13 cellular contexts compared by ENCODE assay signal in genomic region chr16:73050115-73051099, GRCh38. TPM values are rescaled to one million over a fixed set of nuclear protein-coding genes. Genes with fewer than 3 reads are reported as not detected.
A peak's percentile ranks its signal among the peaks of the same experiment; 100 is the strongest.
DNase-seq lines count a peak whose midpoint lies in the region; ATAC-seq, FAIRE-seq and TF ChIP-seq lines count a peak whose summit lies in the region.
"Had no signal": no experiment of that assay in that cellular context is flagged by ENCODE, and none has a peak within 500 bp of the region (broad histone marks: within the 10 kb centered on the region; RNA-seq: fewer than 3 reads in every experiment).

No MANE protein-coding gene starts in this region.

- H3K4me1 Mint-ChIP-seq in activated naive CD8-positive, alpha-beta T cell treated with anti-CD3 and anti-CD28 coated beads for 36 hours = peaks cover 4% of the 10 kb centered on the region
- peaks cover 4% of the 10 kb centered on the region for H3K4me1 Mint-ChIP-seq in activated naive CD4-positive, alpha-beta T cell treated with anti-CD3 and anti-CD28 coated beads for 36 hours (ENCODE audit: low read depth)

- intact Hi-C loops in PC-3 (cut with micrococcal nuclease) = loop anchor here (10.0 kb wide), 1 partner anchor 386 kb away; no protein-coding TSS in a partner anchor
- intact Hi-C loops in esophagus squamous epithelium (cut with DNase I) = no loop called here
- intact Hi-C loops in pancreas (cut with DNase I) = no loop called here
- intact Hi-C loops in activated naive CD4-positive, alpha-beta T cell treated with anti-CD3 and anti-CD28 coated beads for 36 hours (cut with micrococcal nuclease) = no loop called here

- no peaks in the 10 kb centered on the region for H3K9me2 ChIP-seq in PC-3 (replicated peaks; ENCODE audit: low read length)

- H4K20me1 ChIP-seq in PC-3 (ENCODE audit: low read length) = no peaks in the 10 kb centered on the region

- no peak for DNase-seq in BE2C
- DNase-seq in PC-3 = no peak
- no peak for DNase-seq in esophagus squamous epithelium (lab: John Stamatoyannopoulos, UW)
- no peak for DNase-seq in pancreas
- no peak for DNase-seq in activated naive CD8-positive, alpha-beta T cell treated with anti-CD3 and anti-CD28 coated beads for 36 hours
- no peak for DNase-seq in activated naive CD4-positive, alpha-beta T cell treated with anti-CD3 and anti-CD28 coated beads for 36 hours
- no peak for DNase-seq in omental fat pad (ENCODE audit: low spot score)
- DNase-seq: activated CD4-positive, alpha-beta T cell treated with anti-CD3 and anti-CD28 coated beads for 1 hour; NCI-H1048 had no signal

- no TSS peak for BruUV-seq in PC-3 (replicated peaks; lab: Mats Ljungman, UMichigan)

- no peaks in the 10 kb centered on the region for H3K36me3 ChIP-seq in BE2C
- H3K36me3 ChIP-seq in PC-3 (ENCODE audit: low read depth, low read length) = no peaks in the 10 kb centered on the region
- H3K36me3 ChIP-seq in esophagus squamous epithelium = no peaks in the 10 kb centered on the region
- H3K36me3 ChIP-seq in pancreas = no peaks in the 10 kb centered on the region

- CTCF ChIA-PET in PC-3 (lab: Charles Lee) = no interaction called here
- CTCF ChIA-PET in activated naive CD4-positive, alpha-beta T cell treated with anti-CD3 and anti-CD28 coated beads for 36 hours (lab: Charles Lee) = interaction anchor here (1.2 to 1.3 kb wide), 1 partner anchor 218 kb away, joined by 3 to 4 read pairs; no protein-coding TSS in a partner anchor

- no peak for FAIRE-seq in pancreas (lab: Jason Lieb, UNC)

- H3F3A ChIP-seq in PC-3 (ENCODE audit: low read length, unreplicated experiment) = peaks cover 4% of the 10 kb centered on the region

- 81 to 82% methylated on average over 12 of the region's 12 CpGs for WGBS in esophagus squamous epithelium, 2 donors
- 36 to 47% methylated on average over 12 of the region's 12 CpGs for WGBS in pancreas, 2 donors

- H3K4me3 Mint-ChIP-seq in activated naive CD8-positive, alpha-beta T cell treated with anti-CD3 and anti-CD28 coated beads for 36 hours = no peak overlapping the region
- no peak overlapping the region for H3K4me3 Mint-ChIP-seq in activated naive CD4-positive, alpha-beta T cell treated with anti-CD3 and anti-CD28 coated beads for 36 hours
- H3K4me3 Mint-ChIP-seq: activated naive CD4-positive, alpha-beta T cell treated with anti-CD3 and anti-CD28 coated beads, Interleukin-2, amount 50 U/mL, for 24 hours; B cell had no signal

- POLR2A ChIA-PET in PC-3 (lab: Charles Lee; ENCODE audit: unreplicated experiment) = interaction anchor here (0.6 kb wide), 1 partner anchor 20 kb away, joined by 8 read pairs; no protein-coding TSS in a partner anchor

- TF ChIP-seq CTCF in BE2C (IDR thresholded peaks at IDR 0.05; ENCODE audit: low read depth, low read length) = peak; percentile 25; the same call in 1 of the 2 replicates
- no peak for TF ChIP-seq CTCF in PC-3 (conservative IDR thresholded peaks at IDR 0.05; ENCODE audit: low read depth, low read length)
- TF ChIP-seq CTCF in esophagus squamous epithelium (IDR thresholded peaks at IDR 0.05) = no peak
- no peak for TF ChIP-seq CTCF in pancreas (IDR thresholded peaks at IDR 0.05)
- TF ChIP-seq CTCF in omental fat pad (IDR thresholded peaks at IDR 0.05) = no peak

- H3K36me3 Mint-ChIP-seq in activated naive CD8-positive, alpha-beta T cell treated with anti-CD3 and anti-CD28 coated beads for 36 hours = no peaks in the 10 kb centered on the region
- no peaks in the 10 kb centered on the region for H3K36me3 Mint-ChIP-seq in activated naive CD4-positive, alpha-beta T cell treated with anti-CD3 and anti-CD28 coated beads for 36 hours (ENCODE audit: low read depth)
- H3K36me3 Mint-ChIP-seq: activated naive CD4-positive, alpha-beta T cell treated with anti-CD3 and anti-CD28 coated beads, Interleukin-2, amount 50 U/mL, for 24 hours had no signal

- no peak overlapping the region for H2AFZ ChIP-seq in PC-3 (ENCODE audit: low read length)

- peaks cover 32% of the 10 kb centered on the region for H3K27me3 Mint-ChIP-seq in activated naive CD8-positive, alpha-beta T cell treated with anti-CD3 and anti-CD28 coated beads for 36 hours
- peaks cover 27% of the 10 kb centered on the region for H3K27me3 Mint-ChIP-seq in activated naive CD4-positive, alpha-beta T cell treated with anti-CD3 and anti-CD28 coated beads for 36 hours (ENCODE audit: low read depth)

- 0 out of 2 replicates have a peak overlapping the region, but pooled peaks have one; percentile 10 for H3K27ac ChIP-seq in PC-3 (ENCODE audit: low read length)
- peak overlapping the region; percentile 5 to 96 (median 86) for H3K27ac ChIP-seq in esophagus squamous epithelium
- H3K27ac ChIP-seq in pancreas = peak overlapping the region; percentile 3 to 54 (median 24)

- peaks cover 88% of the 10 kb centered on the region for H3K79me2 ChIP-seq in PC-3 (ENCODE audit: low read length)

- H3K9me3 ChIP-seq in BE2C (no peaks in the 10 kb centered on the region), PC-3 (ENCODE audit: low read length) (no peaks in the 10 kb centered on the region), esophagus squamous epithelium (no peaks in the 10 kb centered on the region), pancreas (no peaks in the 10 kb centered on the region)

- no peak overlapping the region for H3K27ac Mint-ChIP-seq in activated naive CD8-positive, alpha-beta T cell treated with anti-CD3 and anti-CD28 coated beads for 36 hours
- no peak overlapping the region for H3K27ac Mint-ChIP-seq in activated naive CD4-positive, alpha-beta T cell treated with anti-CD3 and anti-CD28 coated beads for 36 hours
- H3K27ac Mint-ChIP-seq: activated naive CD4-positive, alpha-beta T cell treated with anti-CD3 and anti-CD28 coated beads, Interleukin-2, amount 50 U/mL, for 24 hours; B cell had no signal

- H3K4me1 ChIP-seq in BE2C = peaks cover 55% of the 10 kb centered on the region
- H3K4me1 ChIP-seq in PC-3 (ENCODE audit: insufficient read depth, low read length) = peaks cover 77% of the 10 kb centered on the region
- H3K4me1 ChIP-seq in esophagus squamous epithelium = peaks cover 22 to 85% (median 37%) of the 10 kb centered on the region in 3 donors
- peaks cover 33 to 70% (median 61%) of the 10 kb centered on the region in 3 donors for H3K4me1 ChIP-seq in pancreas

- H3K4me2 ChIP-seq in PC-3 (ENCODE audit: low read length) = peak overlapping the region; percentile 84; the same call in 1 of the 2 replicates

- 0 out of 2 replicates have a peak overlapping the region, but pooled peaks have one; percentile 93 for H3K9ac ChIP-seq in PC-3 (ENCODE audit: low read length)

- TF ChIP-seq POLR2A in esophagus squamous epithelium (IDR thresholded peaks at IDR 0.05) = no peak

- H3K27me3 ChIP-seq in BE2C (no peaks in the 10 kb centered on the region), PC-3 (ENCODE audit: low read length) (no peaks in the 10 kb centered on the region), esophagus squamous epithelium (no peaks in the 10 kb centered on the region), pancreas (no peaks in the 10 kb centered on the region)

- ATAC-seq in PC-3 (no peak), pancreas (peak in 1 of 4 donors; percentile 8), HG03354 (IDR thresholded peaks at IDR 0.05; ENCODE audit: poor library complexity, severe bottlenecking, unreplicated experiment) (no peak), omental fat pad (ENCODE audit: low FRiP score) (no peak)

- H3K9me3 Mint-ChIP-seq in activated naive CD8-positive, alpha-beta T cell treated with anti-CD3 and anti-CD28 coated beads for 36 hours = no peaks in the 10 kb centered on the region
- H3K9me3 Mint-ChIP-seq in activated naive CD4-positive, alpha-beta T cell treated with anti-CD3 and anti-CD28 coated beads for 36 hours = no peaks in the 10 kb centered on the region
- H3K9me3 Mint-ChIP-seq: activated naive CD4-positive, alpha-beta T cell treated with anti-CD3 and anti-CD28 coated beads, Interleukin-2, amount 50 U/mL, for 24 hours had no signal

- H3K4me3 ChIP-seq in BE2C (ENCODE audit: low read depth, low read length) (no peak overlapping the region), PC-3 (ENCODE audit: low read length) (no peak overlapping the region), esophagus squamous epithelium (peak overlapping the region in 1 of 4 donors; percentile 10), pancreas (no peak overlapping the region)
- H3K4me3 ChIP-seq: lung had no signal

RNA-seq across cellular contexts. Expression of gene ZFHX3, which starts 2.5 kb away (rescaled TPM):
- polyA plus RNA-seq in BE2C (2012; ENCODE audit: insufficient read depth, insufficient read length, low read depth) = 14.5 TPM
- total RNA-seq in PC-3 (2014; rRNA removed) = 3.5 and 4.5 TPM in 2 replicates
- total RNA-seq in esophagus squamous epithelium = 10 to 100 TPM in 1 of 4 donors, 1 to 10 TPM in 3; 3.5 to 12.8 (median 4.5) TPM
- total RNA-seq in pancreas = 10 to 100 TPM in 4 of 6 donors, 1 to 10 TPM in 2; 8.7 to 17.6 (median 10.4) TPM
- 1 to 10 TPM; 2.5 to 4.5 TPM for polyA plus RNA-seq in pancreas
- total RNA-seq in activated naive CD8-positive, alpha-beta T cell treated with anti-CD3 and anti-CD28 coated beads for 36 hours = under 1 TPM; 0.40 to 0.54 TPM
- total RNA-seq in activated naive CD4-positive, alpha-beta T cell treated with anti-CD3 and anti-CD28 coated beads for 36 hours = under 1 TPM; 0.44 to 0.72 TPM
- 10 to 100 TPM; 11.8 to 35.2 (median 13.7) TPM for total RNA-seq in omental fat pad

Comparison
In these comparisons a context has a peak if more than half of its experiments do, and no peak if none do; other contexts are left out.
1. H3K27ac ChIP-seq: peak in every context shown above with its lines; median percentile 86 in esophagus squamous epithelium; 24 in pancreas; 10 in PC-3.